Comparison of ENCODE assay signal across 11 cellular contexts in the genomic region with DNA sequence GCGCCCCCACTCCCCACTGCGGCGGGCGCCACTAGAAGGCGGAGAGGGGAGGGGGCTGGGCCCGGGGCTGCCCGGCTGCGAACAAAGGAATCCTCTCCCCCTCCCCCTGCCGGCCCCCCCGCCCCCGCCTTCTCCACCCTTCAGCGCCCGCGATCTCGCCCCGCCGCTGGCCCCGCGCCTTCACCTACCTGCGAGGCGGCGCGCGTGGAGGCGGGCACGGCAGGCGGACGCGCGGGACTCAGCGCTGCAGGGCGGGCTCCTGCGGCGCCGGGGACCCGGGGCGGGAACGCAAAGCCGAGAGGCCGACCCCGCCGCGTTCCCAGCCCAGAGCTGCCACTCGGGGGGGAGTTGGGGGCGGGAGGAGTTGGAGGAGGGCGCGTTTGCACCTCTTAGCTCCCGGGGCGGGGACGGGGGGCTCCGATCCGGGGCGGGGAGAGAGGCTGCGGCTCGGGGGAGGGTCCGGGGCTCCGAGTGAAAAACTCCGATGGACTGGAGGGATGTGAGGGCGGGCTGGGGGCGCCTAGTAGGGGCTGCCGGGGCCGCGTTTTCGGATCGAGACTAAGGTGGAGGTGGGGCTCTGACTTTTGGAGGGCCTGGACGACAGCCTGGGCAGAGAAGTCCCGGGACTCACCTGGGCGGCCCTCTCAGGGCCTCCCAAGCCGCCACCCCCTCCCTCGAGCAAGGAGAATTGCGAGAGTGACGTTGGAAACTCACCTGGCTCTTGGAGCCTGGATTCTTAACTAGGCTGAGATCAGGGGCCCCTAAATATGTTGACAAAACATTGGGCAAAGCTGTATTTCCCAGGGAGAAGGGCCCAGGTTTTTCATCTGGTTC. TPM values are rescaled to one million over a fixed set of nuclear protein-coding genes. Genes with fewer than 3 reads are reported as not detected.
DNase-seq lines count a peak whose midpoint lies in the region; ATAC-seq and TF ChIP-seq lines count a peak whose summit lies in the region.
"Had no signal": no experiment of that assay in that cellular context is flagged by ENCODE, and none has a peak within 500 bp of the region (broad histone marks: within the 10 kb centered on the region; RNA-seq: fewer than 3 reads in every experiment).

Gene FBN3 (minus strand): TSS at position 332 of the 834 bp plus-strand sequence. CDS start 2,112 bp downstream, outside the sequence.

- peaks cover 7 to 21% (median 15%) of the 10 kb centered on the region in 3 donors for H3K4me1 ChIP-seq in esophagus squamous epithelium
- H3K4me1 ChIP-seq in trophoblast cell (ENCODE audit: control insufficient read depth in 1 of 2, insufficient read depth in 2 of 2, low read length in 2 of 2) = peaks cover 0 to 8% of the 10 kb centered on the region in 2 experiments
- H3K4me1 ChIP-seq: foreskin keratinocyte had no signal

- peak within 1 kb of the TSS; percentile 83 for H4K91ac ChIP-seq in trophoblast cell (ENCODE audit: low read depth, low read length)

- H3K9me3 ChIP-seq in MG63 = no peaks in the 10 kb centered on the region
- H3K9me3 ChIP-seq in esophagus squamous epithelium = no peaks in the 10 kb centered on the region
- H3K9me3 ChIP-seq in trophoblast cell (ENCODE audit: insufficient read depth, low read depth, low read length) = no peaks in the 10 kb centered on the region

- peak within 1 kb of the TSS; percentile 43 for H2BK5ac ChIP-seq in trophoblast cell (ENCODE audit: low read depth, low read length, poor library complexity)

- H3K9ac ChIP-seq in trophoblast cell (ENCODE audit: low read length) = peak within 1 kb of the TSS; percentile 59

- intact Hi-C loops in esophagus squamous epithelium (cut with DNase I) (no loop called here), posterior vena cava (cut with DNase I) (loop anchor here in 1 of 2 donors (10.0 kb wide), 1 partner anchor 195 kb away; no protein-coding TSS in a partner anchor)

- H4K8ac ChIP-seq in trophoblast cell (ENCODE audit: low read depth, low read length) = peak within 1 kb of the TSS; percentile 83

- peak within 1 kb of the TSS; percentile 71 for H2AK5ac ChIP-seq in trophoblast cell (ENCODE audit: low read length)

- peak within 1 kb of the TSS; percentile 90 for H2BK120ac ChIP-seq in trophoblast cell (ENCODE audit: insufficient read depth, low read length, poor library complexity)

- no peak for TF ChIP-seq CTCF in esophagus squamous epithelium (IDR thresholded peaks at IDR 0.05)

- H3K4ac ChIP-seq in trophoblast cell (ENCODE audit: low read depth, low read length) = peak within 1 kb of the TSS; percentile 51

- H3K23ac ChIP-seq in trophoblast cell (ENCODE audit: low read length) = no peak within 1 kb of the TSS

- H4K12ac ChIP-seq in trophoblast cell (ENCODE audit: low read depth, low read length) = peak within 1 kb of the TSS; percentile 91

- H3K14ac ChIP-seq in trophoblast cell (ENCODE audit: low read length) = peak within 1 kb of the TSS; percentile 85

- WGBS in esophagus squamous epithelium, 2 donors = 10 to 19% methylated on average over 2 to 14 of the region's 72 CpGs
- WGBS in trophoblast cell (ENCODE audit: extremely low coverage, insufficient coverage, insufficient read length) = no CpG with 5 or more reads among the region's 72 CpGs

- peaks cover 2% of the 10 kb centered on the region for H3K79me2 ChIP-seq in trophoblast cell (ENCODE audit: control insufficient read depth, insufficient read depth, low read length, poor library complexity)

- H2AFZ ChIP-seq in trophoblast cell (ENCODE audit: insufficient read depth, low read length, poor library complexity) = peak within 1 kb of the TSS; percentile 78

- H3K27ac ChIP-seq in esophagus squamous epithelium = no peak within 1 kb of the TSS
- H3K27ac ChIP-seq in trophoblast cell (ENCODE audit: low read depth, low read length) = peak within 1 kb of the TSS; percentile 74
- H3K27ac ChIP-seq: foreskin keratinocyte had no signal

- no peak for ATAC-seq in HG02938 (IDR thresholded peaks at IDR 0.05; ENCODE audit: unreplicated experiment)
- ATAC-seq: foreskin keratinocyte had no signal

- H3K36me3 ChIP-seq in MG63 (no peaks in the 10 kb centered on the region), esophagus squamous epithelium (no peaks in the 10 kb centered on the region), trophoblast cell (ENCODE audit: control insufficient read depth in 1 of 2, insufficient read depth in 2 of 2, low read length in 2 of 2) (peaks cover 2 to 3% of the 10 kb centered on the region in 2 experiments)

- H3K4me3 ChIP-seq in MG63 (peak within 1 kb of the TSS; percentile 12; the same call in 1 of the 2 replicates), esophagus squamous epithelium (peak within 1 kb of the TSS; percentile 6 to 56 (median 26)), trophoblast cell (ENCODE audit: low read depth, low read length) (peak within 1 kb of the TSS; percentile 76)

- DNase-seq in NCI-H1417 (lab: John Stamatoyannopoulos, UW) = peak in 2 of 3 experiments; percentile 72 to 77
- no peak for DNase-seq in NCI-H1417 treated with DMSO at 0.1 percent for 48 hours (lab: John Stamatoyannopoulos, UW)
- DNase-seq in MG63 = no peak
- DNase-seq in esophagus squamous epithelium (lab: John Stamatoyannopoulos, UW) = no peak
- no peak for DNase-seq in trophoblast cell
- no peak for DNase-seq in NCI-H2107 (lab: John Stamatoyannopoulos, UW)
- DNase-seq in posterior vena cava (ENCODE audit: low spot score) = no peak
- DNase-seq: foreskin keratinocyte, substantia nigra had no signal

- H3K27me3 ChIP-seq in MG63 (peaks cover 83% of the 10 kb centered on the region), esophagus squamous epithelium (peaks cover 10 to 96% (median 19%) of the 10 kb centered on the region in 4 donors), trophoblast cell (ENCODE audit: insufficient read depth, low read length) (no peaks in the 10 kb centered on the region)

- H3K79me1 ChIP-seq in trophoblast cell (ENCODE audit: low read length) = peaks cover 8% of the 10 kb centered on the region

- peak within 1 kb of the TSS; percentile 77 for H3K4me2 ChIP-seq in trophoblast cell (ENCODE audit: low read length)

- TF ChIP-seq POLR2A in esophagus squamous epithelium (IDR thresholded peaks at IDR 0.05) = no peak

- H2BK12ac ChIP-seq in trophoblast cell (ENCODE audit: low read length) = no peak within 1 kb of the TSS

- peak within 1 kb of the TSS; percentile 72 for H3K18ac ChIP-seq in trophoblast cell (ENCODE audit: low read length)

RNA-seq across cellular contexts. Expression of gene FBN3, which starts in this region (rescaled TPM):
- not detected in 2 replicates for total RNA-seq in MG63 (2014; rRNA removed; shearing (Covaris generic); ENCODE audit: low replicate concordance)
- under 1 TPM in 1 of 4 donors, not detected in 3; 0.09 TPM for total RNA-seq in esophagus squamous epithelium
- 9.1 and 10.0 TPM in 2 replicates for polyA plus RNA-seq in trophoblast cell (2013)
- total RNA-seq in posterior vena cava = not detected
- total RNA-seq: A172, foreskin keratinocyte had no signal
- polyA plus RNA-seq: foreskin keratinocyte had no signal

Comparison
In these comparisons a context has a peak if more than half of its experiments do, and no peak if none do; other contexts are left out.
1. DNase-seq: peak in NCI-H1417 (2 of 3); none in NCI-H1417 treated with DMSO at 0.1 percent for 48 hours (single experiment), MG63 (single experiment), esophagus squamous epithelium (single experiment), trophoblast cell (0 of 2), NCI-H2107 (single experiment) and posterior vena cava (single experiment).
2. H3K4me3 ChIP-seq: peak in every context shown above with its lines; median percentile 76 in trophoblast cell; 26 in esophagus squamous epithelium; 12 in MG63.